18 cellular contexts compared by ENCODE assay signal in genomic region chrX:68940601-68941000, GRCh38.
A peak's percentile ranks its signal among the peaks of the same experiment; 100 is the strongest.
DNase-seq lines count a peak whose midpoint lies in the region; TF ChIP-seq lines count a peak whose summit lies in the region.
"Had no signal": no experiment of that assay in that cellular context is flagged by ENCODE, and none has a peak within 500 bp of the region (broad histone marks: within the 10 kb centered on the region; RNA-seq: fewer than 3 reads in every experiment).

No MANE protein-coding gene starts in this region.

- no peak for TF ChIP-seq CTCF in HEK293 (tag by site-specific recombination; IDR thresholded peaks at IDR 0.05)
- TF ChIP-seq CTCF in coronary artery (IDR thresholded peaks at IDR 0.05): no peak
- no peak for TF ChIP-seq CTCF in type B pancreatic cell (conservative IDR thresholded peaks at IDR 0.05)

- CTCF ChIA-PET in HEK293 (lab: Yijun Ruan, JAX): interaction anchor here (0.5 kb wide), 1 partner anchor 194 kb away, joined by 3 read pairs; no protein-coding TSS in a partner anchor

- H3K4me3 Mint-ChIP-seq in type B pancreatic cell: no peak overlapping the region
- H3K4me3 Mint-ChIP-seq: CD8-positive, alpha-beta T cell had no signal

- no peaks in the 10 kb centered on the region for H3K36me3 ChIP-seq in HEK293 (ENCODE audit: control insufficient read depth in 2 of 2, insufficient read depth in 1 of 2, low read length in 2 of 2)
- H3K36me3 ChIP-seq: Peyer's patch had no signal

- H3K9me3 Mint-ChIP-seq in type B pancreatic cell: no peaks in the 10 kb centered on the region
- H3K9me3 Mint-ChIP-seq: CD8-positive, alpha-beta T cell had no signal

- no peaks in the 10 kb centered on the region for H3K27me3 Mint-ChIP-seq in type B pancreatic cell

- no peaks in the 10 kb centered on the region for H3K9me3 ChIP-seq in HEK293 (ENCODE audit: control insufficient read depth, insufficient read depth, low read depth, low read length)
- H3K9me3 ChIP-seq: Peyer's patch had no signal

- POLR2A ChIA-PET in HEK293 (lab: Yijun Ruan, JAX): interaction anchor here (1.3 kb wide), 1 partner anchor 112 kb away, joined by 4 read pairs; no protein-coding TSS in a partner anchor

- no peaks in the 10 kb centered on the region for H3K36me3 Mint-ChIP-seq in type B pancreatic cell
- H3K36me3 Mint-ChIP-seq: CD8-positive, alpha-beta T cell had no signal

- H3K27ac Mint-ChIP-seq in type B pancreatic cell: no peak overlapping the region
- H3K27ac Mint-ChIP-seq: CD8-positive, alpha-beta T cell had no signal

- H3K4me1 Mint-ChIP-seq in type B pancreatic cell (ENCODE audit: unreplicated experiment): peaks cover 13% of the 10 kb centered on the region

- no peak overlapping the region for H3K4me3 ChIP-seq in HEK293 (ENCODE audit: low read depth, low read length)
- no peak overlapping the region for H3K4me3 ChIP-seq in coronary artery
- H3K4me3 ChIP-seq: Peyer's patch had no signal

- no peaks in the 10 kb centered on the region for H3K4me1 ChIP-seq in HEK293 (ENCODE audit: control insufficient read depth, insufficient read depth, low read length)
- H3K4me1 ChIP-seq: Peyer's patch had no signal

- H3K27ac ChIP-seq in HEK293 (ENCODE audit: extremely low read depth, low read depth, low read length): no peak overlapping the region
- no peak overlapping the region for H3K27ac ChIP-seq in coronary artery
- H3K27ac ChIP-seq: Peyer's patch had no signal

- peak; percentile 57 for DNase-seq in coronary artery (ENCODE audit: low spot score)
- peak; percentile 63 for DNase-seq in myocyte (ENCODE audit: low read depth)
- peak; percentile 60 for DNase-seq in type B pancreatic cell (ENCODE audit: extremely low spot score, unreplicated experiment)
- no peak for DNase-seq in OCI-M2 (lab: John Stamatoyannopoulos, UW; ENCODE audit: unreplicated experiment)
- DNase-seq in NOMO-1 (lab: John Stamatoyannopoulos, UW; ENCODE audit: unreplicated experiment in 2 of 2): no peak
- no peak for DNase-seq in DMS79 (lab: John Stamatoyannopoulos, UW)
- DNase-seq: ACHN, GF-D8, IMR-90, Kasumi-1, NCI-H1417, NCI-H1930, NCI-H2171 treated with DMSO at 0.1 percent for 48 hours, NCI-H774, Right ventricle myocardium superior had no signal

TF ChIP-seq in HEK293, 187 proteins besides CTCF, POLR2A, EP300 and RAD21:
- TF ChIP-seq ZNF133 (tag by site-specific recombination; IDR thresholded peaks at IDR 0.05): no peak
- 0 out of 2 replicates have a peak, but pooled peaks have one; percentile 20 for TF ChIP-seq ZIC2 (tag by site-specific recombination; IDR thresholded peaks at IDR 0.05)
- TF ChIP-seq, protein P1, sequence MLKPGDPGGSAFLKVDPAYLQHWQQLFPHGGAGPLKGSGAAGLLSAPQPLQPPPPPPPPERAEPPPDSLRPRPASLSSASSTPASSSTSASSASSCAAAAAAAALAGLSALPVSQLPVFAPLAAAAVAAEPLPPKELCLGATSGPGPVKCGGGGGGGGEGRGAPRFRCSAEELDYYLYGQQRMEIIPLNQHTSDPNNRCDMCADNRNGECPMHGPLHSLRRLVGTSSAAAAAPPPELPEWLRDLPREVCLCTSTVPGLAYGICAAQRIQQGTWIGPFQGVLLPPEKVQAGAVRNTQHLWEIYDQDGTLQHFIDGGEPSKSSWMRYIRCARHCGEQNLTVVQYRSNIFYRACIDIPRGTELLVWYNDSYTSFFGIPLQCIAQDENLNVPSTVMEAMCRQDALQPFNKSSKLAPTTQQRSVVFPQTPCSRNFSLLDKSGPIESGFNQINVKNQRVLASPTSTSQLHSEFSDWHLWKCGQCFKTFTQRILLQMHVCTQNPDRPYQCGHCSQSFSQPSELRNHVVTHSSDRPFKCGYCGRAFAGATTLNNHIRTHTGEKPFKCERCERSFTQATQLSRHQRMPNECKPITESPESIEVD (tag by site-specific recombination; IDR thresholded peaks at IDR 0.05): no peak
- no peak for TF ChIP-seq GLI2 (tag by site-specific recombination; IDR thresholded peaks at IDR 0.05; ENCODE audit: borderline replicate concordance, low read depth)
- no peak for TF ChIP-seq ZNF571 (tag by site-specific recombination; IDR thresholded peaks at IDR 0.05)

Comparison
In these comparisons a context has a peak if more than half of its experiments do, and no peak if none do; other contexts are left out.
1. DNase-seq: peak in coronary artery (single experiment), myocyte (single experiment) and type B pancreatic cell (single experiment); none in OCI-M2 (single experiment), NOMO-1 (0 of 2) and DMS79 (single experiment).